In genomic region chr12:68950511-68950910, GRCh38 we compare ENCODE assay signal across 28 cellular contexts.
"Had no signal": no experiment of that assay in that cellular context is flagged by ENCODE, and none has a peak within 500 bp of the region (broad histone marks: within the 10 kb centered on the region; RNA-seq: fewer than 3 reads in every experiment).

No MANE protein-coding gene starts in this region.

- H3K4me2 ChIP-seq: neural progenitor cell had no signal

- DNase-seq: naive thymus-derived CD4-positive, alpha-beta T cell; natural killer cell; nucleus accumbens; ovary; posterior cingulate gyrus; psoas muscle; right cardiac atrium; right lobe of liver; sigmoid colon; small intestine; stimulated activated CD4-positive, alpha-beta T cell treated with anti-CD3 and anti-CD28 coated beads, Interleukin-15, amount 100 ng/mL, for 24 hours; stimulated activated CD4-positive, alpha-beta T cell treated with anti-CD3 and anti-CD28 coated beads, Interleukin-2, amount 100 ng/mL, for 24 hours; stimulated activated CD4-positive, alpha-beta T cell treated with anti-CD3 and anti-CD28 coated beads, Interleukin-2, amount 100 ng/mL, for 48 hours; stimulated activated CD4-positive, alpha-beta T cell treated with anti-CD3 and anti-CD28 coated beads, Interleukin-4, amount 100 ng/mL, for 24 hours; stimulated activated naive B cell treated with anti-CD40 and anti-IgM and Interleukin-4, amounts not matched to agents 10 μg/mL and 1 μg/mL and 100 μg/mL, for 72 hours; stimulated activated naive CD4-positive, alpha-beta T cell treated with Interleukin-2 at 50 U/mL for 16 hours; stomach; substantia nigra; thyroid gland; upper lobe of right lung; uterus had no signal

- ATAC-seq: naive thymus-derived CD4-positive, alpha-beta T cell; natural killer cell; psoas muscle; right cardiac atrium; stimulated activated effector memory CD8-positive, alpha-beta T cell treated with anti-CD3 and anti-CD28 coated beads, Interleukin-12 subunit alpha, Interleukin-12 subunit beta, amount 100 ng/mL, for 72 hours; stimulated activated naive B cell treated with anti-CD40 and anti-IgM and Interleukin-4, amounts not matched to agents 10 μg/mL and 1 μg/mL and 100 μg/mL, for 72 hours had no signal

- H3K4me1 ChIP-seq: neural progenitor cell, parathyroid adenoma, psoas muscle, sigmoid colon, suprapubic skin, uterus had no signal

- H3K27ac ChIP-seq: neural progenitor cell, neutrophil, ovary, parathyroid adenoma, psoas muscle, right lobe of liver, stomach, upper lobe of right lung, uterus had no signal

- H3K79me2 ChIP-seq: parathyroid adenoma had no signal

- H2AFZ ChIP-seq: neural progenitor cell, parathyroid adenoma had no signal

- H3K36me3 ChIP-seq: neural progenitor cell, neutrophil, ovary, right lobe of liver, sigmoid colon, stomach, suprapubic skin, thoracic aorta, thyroid gland, tibial nerve, upper lobe of right lung, uterus had no signal

- H3K27me3 ChIP-seq: neural progenitor cell, neutrophil, ovary, right lobe of liver, sigmoid colon, stomach, suprapubic skin, thyroid gland, tibial nerve, upper lobe of right lung, uterus had no signal

- H3K9me3 ChIP-seq: neutrophil, ovary, psoas muscle, right lobe of liver, sigmoid colon, stomach, suprapubic skin, thoracic aorta, thyroid gland, tibial nerve, upper lobe of right lung, uterus had no signal

- H3K9ac ChIP-seq: neural progenitor cell, parathyroid adenoma had no signal

- H3K4me3 ChIP-seq: neural progenitor cell, ovary, psoas muscle, right lobe of liver, sigmoid colon, stomach, suprapubic skin, thoracic aorta, thyroid gland, tibial nerve, upper lobe of right lung, uterus had no signal
